In genomic region chr4:40309250-40309774, GRCh38 we compare ENCODE assay signal across 9 cellular contexts. TPM values are rescaled to one million over a fixed set of nuclear protein-coding genes. Genes with fewer than 3 reads are reported as not detected.
DNase-seq lines count a peak whose midpoint lies in the region; ATAC-seq, FAIRE-seq and TF ChIP-seq lines count a peak whose summit lies in the region.
"Had no signal": no experiment of that assay in that cellular context is flagged by ENCODE, and none has a peak within 500 bp of the region (broad histone marks: within the 10 kb centered on the region; RNA-seq: fewer than 3 reads in every experiment).

No MANE protein-coding gene starts in this region.

- no peaks in the 10 kb centered on the region for H3K36me3 ChIP-seq in BJ (ENCODE audit: control insufficient read depth, insufficient read depth, low read length)
- H3K36me3 ChIP-seq in Loucy (ENCODE audit: insufficient read depth, low read length), result no peaks in the 10 kb centered on the region
- H3K36me3 ChIP-seq in gastroesophageal sphincter, result no peaks in the 10 kb centered on the region

- peak overlapping the region; percentile 77 to 80 for H3K4me3 Mint-ChIP-seq in activated T-cell treated with anti-CD3 and anti-CD28 coated beads, Interleukin-2, amount 50 U/mL, for 72 hours

- H3K9me3 ChIP-seq in Loucy (ENCODE audit: insufficient read depth, low read depth, low read length), result peaks cover 5% of the 10 kb centered on the region; the same call in 1 of the 2 replicates
- peaks cover 0 to 5% (median 0%) of the 10 kb centered on the region in 3 donors for H3K9me3 ChIP-seq in gastroesophageal sphincter

- H3K36me3 Mint-ChIP-seq in activated T-cell treated with anti-CD3 and anti-CD28 coated beads, Interleukin-2, amount 50 U/mL, for 72 hours (ENCODE audit: insufficient read depth in 2 of 2), result peaks cover 5 to 6% of the 10 kb centered on the region in 2 donors

- H3K27ac ChIP-seq in gastroesophageal sphincter, result peak overlapping the region in 1 of 4 donors; percentile 12

- H3K4me2 ChIP-seq in Loucy (ENCODE audit: low read depth, low read length, poor library complexity, severe bottlenecking), result peak overlapping the region; percentile 77

- no peaks in the 10 kb centered on the region for H4K20me1 ChIP-seq in Loucy (ENCODE audit: insufficient read depth, low read length, poor library complexity, severe bottlenecking)

- H3K4me1 Mint-ChIP-seq in activated T-cell treated with anti-CD3 and anti-CD28 coated beads, Interleukin-2, amount 50 U/mL, for 72 hours (ENCODE audit: low read depth), result peaks cover 96% of the 10 kb centered on the region

- no peaks in the 10 kb centered on the region for H3K9me2 ChIP-seq in Loucy (replicated peaks; ENCODE audit: low read depth, low read length)

- 2 to 10% methylated on average over 9 to 10 of the region's 10 CpGs for WGBS in gastroesophageal sphincter (ENCODE audit: low coverage in 1 of 2), 2 donors

- CTCF ChIA-PET in BJ (lab: Yijun Ruan, JAX), result interaction anchor here (0.6 to 3.6 kb wide), 16 partner anchors 8 to 598 kb away, joined by 3 to 19 read pairs (median 4); partner anchors contain the start of gene N4BP2

- TF ChIP-seq CTCF in BJ (IDR thresholded peaks at IDR 0.05; ENCODE audit: insufficient read depth, low read depth, low read length) (peak; percentile 92), Loucy (conservative IDR thresholded peaks at IDR 0.05; ENCODE audit: low read length) (peak; percentile 88), gastroesophageal sphincter (IDR thresholded peaks at IDR 0.05) (peak; percentile 67 to 88 (median 74))

- H3K27me3 ChIP-seq in BJ (ENCODE audit: control insufficient read depth, insufficient read depth, low read length), result no peaks in the 10 kb centered on the region; the same call in 1 of the 2 replicates
- no peaks in the 10 kb centered on the region for H3K27me3 ChIP-seq in Loucy (ENCODE audit: insufficient read depth, low read length, poor library complexity, severe bottlenecking)
- no peaks in the 10 kb centered on the region for H3K27me3 ChIP-seq in gastroesophageal sphincter

- peaks cover 0 to 3% of the 10 kb centered on the region in 2 donors for H3K9me3 Mint-ChIP-seq in activated T-cell treated with anti-CD3 and anti-CD28 coated beads, Interleukin-2, amount 50 U/mL, for 72 hours

- H3K27me3 Mint-ChIP-seq in activated T-cell treated with anti-CD3 and anti-CD28 coated beads, Interleukin-2, amount 50 U/mL, for 72 hours (ENCODE audit: low read depth), result no peaks in the 10 kb centered on the region

- H3F3A ChIP-seq in Loucy (ENCODE audit: low read depth), result peaks cover 38% of the 10 kb centered on the region

- H2AFZ ChIP-seq in Loucy (ENCODE audit: low read length), result peak overlapping the region; percentile 66; the same call in 1 of the 2 replicates

- peak overlapping the region; percentile 75 for H3K9ac ChIP-seq in Loucy (ENCODE audit: low read depth, low read length, poor library complexity, severe bottlenecking)

- no peak for TF ChIP-seq EP300 in gastroesophageal sphincter (IDR thresholded peaks at IDR 0.05)

- H3K4me3 ChIP-seq in BJ (ENCODE audit: low read depth, low read length) (no peak overlapping the region), Loucy (ENCODE audit: low read length, poor library complexity, severe bottlenecking) (peak overlapping the region; percentile 65), gastroesophageal sphincter (no peak overlapping the region)

- POLR2A ChIA-PET in BJ (lab: Charles Lee), result no interaction called here

- H3K4me1 ChIP-seq in Loucy (ENCODE audit: insufficient read depth, low read length, poor library complexity, severe bottlenecking) (peaks cover 88% of the 10 kb centered on the region), gastroesophageal sphincter (peaks cover 0 to 10% (median 3%) of the 10 kb centered on the region in 3 donors)

- H3K79me2 ChIP-seq in Loucy (ENCODE audit: insufficient read depth, low read length), result peaks cover 41% of the 10 kb centered on the region

- peak; percentile 58 for FAIRE-seq in urothelium cell line (lab: Jason Lieb, UNC)

- TF ChIP-seq POLR2A in gastroesophageal sphincter (IDR thresholded peaks at IDR 0.05), result no peak

- DNase-seq in BJ (ENCODE audit: low read depth) (no peak), pons (ENCODE audit: low spot score) (peak; percentile 85), urothelium cell line (ENCODE audit: low spot score) (peak; percentile 82)
- DNase-seq in activated T-cell treated with anti-CD3 and anti-CD28 coated beads, Interleukin-2, amount 50 U/mL, for 72 hours, result peak; percentile 87 to 90

- ATAC-seq in GM21515 (IDR thresholded peaks at IDR 0.05; ENCODE audit: unreplicated experiment) (peak; percentile 43), gastroesophageal sphincter (peak; percentile 82), GM19328 (IDR thresholded peaks at IDR 0.05; ENCODE audit: unreplicated experiment) (no peak)
- ATAC-seq in activated T-cell treated with anti-CD3 and anti-CD28 coated beads, Interleukin-2, amount 50 U/mL, for 72 hours (replicated peaks in 1 of 2), result peak; percentile 63 to 69

- peak overlapping the region; percentile 93 for H3K27ac Mint-ChIP-seq in activated T-cell treated with anti-CD3 and anti-CD28 coated beads, Interleukin-2, amount 50 U/mL, for 72 hours

RNA-seq across cellular contexts. Expression of gene CHRNA9, which starts 25.8 kb away (rescaled TPM):
- polyA plus RNA-seq in BJ (2011; rRNA removed), result 0.12 TPM in 1 of 2 replicates, not detected in the other
- polyA minus RNA-seq in BJ (2011; rRNA and poly(A)+ RNA removed), result not detected in 2 replicates
- total RNA-seq in activated T-cell treated with anti-CD3 and anti-CD28 coated beads, Interleukin-2, amount 50 U/mL, for 72 hours, result not detected
- not detected for total RNA-seq in gastroesophageal sphincter
- total RNA-seq: T-helper 1 cell treated with Interleukin-12 subunit alpha and Interleukin-12 subunit beta and Interleukin-4 antibody, amounts not matched to agents 30 ng/mL and 1 ng/mL, for 36 hours had no signal
